ENCODE assay signal across 18 cellular contexts in the genomic region with DNA sequence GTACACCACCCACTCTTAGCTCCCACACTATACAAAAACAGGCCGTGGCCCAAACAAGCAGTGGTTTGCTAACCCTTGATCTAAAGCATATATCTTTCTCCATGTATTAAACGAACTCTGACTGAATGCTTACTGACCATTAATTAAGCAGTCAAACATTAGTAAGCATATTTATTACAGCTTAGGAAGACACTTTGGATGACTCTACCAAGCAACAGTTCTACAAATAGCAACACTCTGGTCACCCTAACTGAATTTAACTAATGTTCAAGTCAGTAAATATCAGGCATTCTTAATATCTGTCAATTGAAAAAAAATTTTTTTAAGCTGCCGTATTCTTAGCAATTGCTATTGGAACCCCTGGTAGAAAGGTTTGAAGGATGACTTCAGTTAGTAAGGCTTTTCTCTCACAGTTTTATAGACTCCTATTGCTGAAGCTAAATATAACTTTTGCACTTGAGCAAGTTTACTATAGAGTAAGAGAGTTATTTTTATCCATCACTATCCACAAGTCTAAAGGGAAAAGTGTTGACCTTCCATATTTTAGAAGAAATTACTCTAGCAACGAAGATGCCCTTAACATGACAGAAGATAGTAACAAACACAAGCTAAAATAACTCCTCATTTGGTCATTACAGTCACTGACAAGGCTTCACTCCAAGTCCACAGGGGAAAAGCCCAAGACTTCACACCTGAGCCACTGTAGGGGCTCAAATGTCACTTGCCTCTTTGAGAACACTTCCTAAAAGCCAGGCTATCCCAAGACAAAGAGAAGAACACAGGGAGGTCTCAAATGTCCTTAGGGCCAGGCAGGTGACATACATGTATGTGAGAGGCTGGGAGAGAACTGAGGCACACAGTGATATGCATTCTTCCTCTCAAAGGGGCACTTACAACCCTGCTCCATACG.
DNase-seq lines count a peak whose midpoint lies in the region; ATAC-seq and TF ChIP-seq lines count a peak whose summit lies in the region.
"Had no signal": no experiment of that assay in that cellular context is flagged by ENCODE, and none has a peak within 500 bp of the region (broad histone marks: within the 10 kb centered on the region; RNA-seq: fewer than 3 reads in every experiment).

No MANE protein-coding gene starts in this region.

- H3K4me1 ChIP-seq in CD4-positive, alpha-beta memory T cell (ENCODE audit: insufficient read depth, low read length) = peaks cover 16% of the 10 kb centered on the region
- peaks cover 29% of the 10 kb centered on the region for H3K4me1 ChIP-seq in Karpas-422 (ENCODE audit: low read length)
- peaks cover 30 to 88% (median 86%) of the 10 kb centered on the region in 4 donors for H3K4me1 ChIP-seq in esophagus muscularis mucosa
- peaks cover 54% of the 10 kb centered on the region for H3K4me1 ChIP-seq in lower lobe of right lung
- H3K4me1 ChIP-seq: BE2C had no signal

- WGBS in esophagus muscularis mucosa = 52% methylated on average over 5 of the region's 5 CpGs

- H3K36me3 ChIP-seq in CD4-positive, alpha-beta memory T cell (ENCODE audit: insufficient read depth, low read length) = peaks cover 3% of the 10 kb centered on the region
- peaks cover 28% of the 10 kb centered on the region; the same call in 1 of the 2 replicates for H3K36me3 ChIP-seq in Karpas-422 (ENCODE audit: insufficient read depth, low read length)
- H3K36me3 ChIP-seq in esophagus muscularis mucosa = peaks cover 0 to 23% (median 3%) of the 10 kb centered on the region in 4 donors
- peaks cover 20% of the 10 kb centered on the region for H3K36me3 ChIP-seq in lower lobe of right lung
- H3K36me3 ChIP-seq: ovary had no signal

- no peak for ATAC-seq in lower lobe of right lung
- ATAC-seq in GM18870 (IDR thresholded peaks at IDR 0.05; ENCODE audit: unreplicated experiment) = no peak
- no peak for ATAC-seq in HG03039 (IDR thresholded peaks at IDR 0.05; ENCODE audit: unreplicated experiment)

- no peak overlapping the region for H3K9ac ChIP-seq in Karpas-422 (ENCODE audit: low read length)

- H3K4me2 ChIP-seq in Karpas-422 (ENCODE audit: low read depth, low read length, poor library complexity, severe bottlenecking) = no peak overlapping the region

- H3K4me3 Mint-ChIP-seq in CD4-positive, alpha-beta memory T cell = no peak overlapping the region
- H3K4me3 Mint-ChIP-seq in osteocyte (ENCODE audit: unreplicated experiment) = no peak overlapping the region
- H3K4me3 Mint-ChIP-seq: T-helper 2 cell treated with Interferon-gamma antibody and Interleukin-4, amounts not matched to agents 5 μg/mL and 100 μg/mL, for 36 hours had no signal

- no peak for TF ChIP-seq POLR2A in esophagus muscularis mucosa (IDR thresholded peaks at IDR 0.05; ENCODE audit: low read depth)

- DNase-seq in CD4-positive, alpha-beta memory T cell = no peak
- no peak for DNase-seq in Karpas-422
- DNase-seq in esophagus muscularis mucosa (ENCODE audit: extremely low spot score) = no peak
- DNase-seq in osteocyte (ENCODE audit: extremely low spot score, unreplicated experiment) = no peak
- no peak for DNase-seq in dermis blood vessel endothelial cell
- DNase-seq in lower lobe of right lung = no peak
- DNase-seq: activated CD4-positive, alpha-beta T cell treated with anti-CD3 and anti-CD28 coated beads, Interleukin-2, amount 50 U/mL, for 4 hours; BE2C; GOT3; Kasumi-1; NCI-H526 treated with DMSO at 0.1 percent for 48 hours; ovary; stimulated activated CD4-positive, alpha-beta T cell treated with anti-CD3 and anti-CD28 coated beads, Interleukin-2, amount 100 ng/mL, for 24 hours had no signal

- peak overlapping the region; percentile 0 to 87 (median 61) for H3K27ac Mint-ChIP-seq in CD4-positive, alpha-beta memory T cell
- H3K27ac Mint-ChIP-seq in osteocyte (ENCODE audit: unreplicated experiment) = peak overlapping the region; percentile 73
- H3K27ac Mint-ChIP-seq: activated T-helper 2 cell treated with anti-CD3 and anti-CD28 coated beads, Interferon-gamma antibody, Interleukin-2, Interleukin-4, amounts not matched to agents 10 μg/mL and 5 μg/mL and 100 μg/mL, durations not matched to agents 14 hours and 24 hours and 36 hours; T-helper 2 cell treated with Interferon-gamma antibody and Interleukin-4, amounts not matched to agents 5 μg/mL and 100 μg/mL, for 36 hours had no signal

- POLR2A ChIA-PET in CD4-positive, alpha-beta memory T cell (lab: Charles Lee; ENCODE audit: partially characterized antibody) = interaction anchor here (1.3 to 2.0 kb wide), 2 partner anchors 10 kb away, joined by 3 to 8 read pairs; no protein-coding TSS in a partner anchor

- TF ChIP-seq EP300 in esophagus muscularis mucosa (IDR thresholded peaks at IDR 0.05) = no peak

- H2AFZ ChIP-seq in Karpas-422 (ENCODE audit: low read length) = no peak overlapping the region

- no peaks in the 10 kb centered on the region for H3K9me3 ChIP-seq in CD4-positive, alpha-beta memory T cell (ENCODE audit: control insufficient read depth in 1 of 2, low read length in 2 of 2)
- H3K9me3 ChIP-seq in Karpas-422 (ENCODE audit: low read length) (no peaks in the 10 kb centered on the region), esophagus muscularis mucosa (no peaks in the 10 kb centered on the region), lower lobe of right lung (no peaks in the 10 kb centered on the region)
- H3K9me3 ChIP-seq: BE2C, ovary had no signal

- no peak overlapping the region for H3K27ac ChIP-seq in CD4-positive, alpha-beta memory T cell (ENCODE audit: low read depth, low read length)
- peak overlapping the region; percentile 9 for H3K27ac ChIP-seq in Karpas-422 (ENCODE audit: low read length)
- H3K27ac ChIP-seq in esophagus muscularis mucosa (replicated peaks in 1 of 4) = peak overlapping the region; percentile 36 to 71 (median 51)
- no peak overlapping the region for H3K27ac ChIP-seq in lower lobe of right lung
- H3K27ac ChIP-seq: ovary had no signal

- H3K79me2 ChIP-seq in Karpas-422 (ENCODE audit: low read length) = peaks cover 89% of the 10 kb centered on the region

- peaks cover 20 to 50% (median 35%) of the 10 kb centered on the region in 4 donors for H3K4me1 Mint-ChIP-seq in CD4-positive, alpha-beta memory T cell
- H3K4me1 Mint-ChIP-seq in osteocyte (ENCODE audit: unreplicated experiment) = peaks cover 42% of the 10 kb centered on the region

- H3K9me2 ChIP-seq in Karpas-422 (replicated peaks; ENCODE audit: insufficient read depth, low read length) = no peaks in the 10 kb centered on the region

- no peak overlapping the region for H3K4me3 ChIP-seq in CD4-positive, alpha-beta memory T cell (ENCODE audit: low read length in 2 of 2)
- no peak overlapping the region for H3K4me3 ChIP-seq in Karpas-422 (ENCODE audit: low read length)
- no peak overlapping the region for H3K4me3 ChIP-seq in esophagus muscularis mucosa
- H3K4me3 ChIP-seq in lower lobe of right lung = no peak overlapping the region
- H3K4me3 ChIP-seq: lung, ovary had no signal

- no peaks in the 10 kb centered on the region for H3K27me3 ChIP-seq in CD4-positive, alpha-beta memory T cell (ENCODE audit: insufficient read depth, low read length)
- no peaks in the 10 kb centered on the region for H3K27me3 ChIP-seq in Karpas-422 (ENCODE audit: low read length)
- H3K27me3 ChIP-seq in esophagus muscularis mucosa = no peaks in the 10 kb centered on the region
- no peaks in the 10 kb centered on the region for H3K27me3 ChIP-seq in lower lobe of right lung (ENCODE audit: low read depth)
- H3K27me3 ChIP-seq: BE2C, ovary had no signal

- no peaks in the 10 kb centered on the region for H4K20me1 ChIP-seq in Karpas-422 (ENCODE audit: insufficient read depth, low read depth, low read length)

- H3K36me3 Mint-ChIP-seq in CD4-positive, alpha-beta memory T cell = peaks cover 34 to 63% of the 10 kb centered on the region in 2 donors
- H3K36me3 Mint-ChIP-seq in osteocyte (ENCODE audit: unreplicated experiment) = peaks cover 36% of the 10 kb centered on the region

- CTCF ChIA-PET in CD4-positive, alpha-beta memory T cell (lab: Charles Lee; ENCODE audit: partially characterized antibody) = interaction anchor here (1.2 kb wide), 1 partner anchor 193 kb away, joined by 4 read pairs; no protein-coding TSS in a partner anchor

- H3K27me3 Mint-ChIP-seq in CD4-positive, alpha-beta memory T cell = no peaks in the 10 kb centered on the region
- no peaks in the 10 kb centered on the region for H3K27me3 Mint-ChIP-seq in osteocyte (ENCODE audit: unreplicated experiment)

- TF ChIP-seq CTCF in esophagus muscularis mucosa (IDR thresholded peaks at IDR 0.05) = no peak
- TF ChIP-seq CTCF in osteocyte (IDR thresholded peaks at IDR 0.05) = no peak
- TF ChIP-seq CTCF in lower lobe of right lung (IDR thresholded peaks at IDR 0.05) = no peak

- no peaks in the 10 kb centered on the region for H3K9me3 Mint-ChIP-seq in CD4-positive, alpha-beta memory T cell
- H3K9me3 Mint-ChIP-seq in osteocyte (ENCODE audit: unreplicated experiment) = no peaks in the 10 kb centered on the region
- H3K9me3 Mint-ChIP-seq: activated T-helper 2 cell treated with anti-CD3 and anti-CD28 coated beads, Interferon-gamma antibody, Interleukin-2, Interleukin-4, amounts not matched to agents 10 μg/mL and 5 μg/mL and 100 μg/mL, durations not matched to agents 14 hours and 24 hours and 36 hours; T-helper 2 cell treated with Interferon-gamma antibody and Interleukin-4, amounts not matched to agents 5 μg/mL and 100 μg/mL, for 36 hours had no signal

- intact Hi-C loops in CD4-positive, alpha-beta memory T cell (cut with micrococcal nuclease) = no loop called here
- intact Hi-C loops in esophagus muscularis mucosa (cut with DNase I) (loop anchor here (10.0 kb wide), 1 partner anchor 69 kb away; no protein-coding TSS in a partner anchor), lower lobe of right lung (cut with DNase I) (no loop called here)

Comparison
In these comparisons a context has a peak if more than half of its experiments do, and no peak if none do; other contexts are left out.
1. H3K27ac ChIP-seq: peak in Karpas-422 (single experiment) and esophagus muscularis mucosa (4 of 4); none in CD4-positive, alpha-beta memory T cell (single experiment) and lower lobe of right lung (single experiment).